ENCODE assay signal across 1 cellular context in the genomic region with DNA sequence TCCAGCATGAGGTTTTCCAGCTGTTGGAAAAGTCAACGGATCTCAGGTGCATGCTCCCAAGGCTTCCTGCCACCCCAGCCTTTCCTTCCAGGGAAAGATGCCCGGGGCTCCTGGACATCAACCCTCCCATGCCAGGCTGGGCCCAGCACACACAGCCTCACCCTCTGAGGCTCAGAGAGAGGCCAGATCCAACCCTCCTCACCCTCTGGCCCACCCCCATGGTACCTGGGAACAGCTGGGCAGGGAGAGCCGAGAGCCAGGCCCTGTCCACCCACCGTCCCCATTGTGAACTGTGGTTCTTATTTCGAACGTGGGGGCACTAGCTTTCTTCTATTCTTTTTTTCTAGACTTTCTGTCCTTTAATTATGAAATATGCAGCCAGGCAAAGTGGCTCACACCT.
TF ChIP-seq lines count a peak whose summit lies in the region.

No MANE protein-coding gene starts in this region.

TF ChIP-seq in H1, 55 proteins besides CTCF, POLR2A, EP300 and RAD21:
- TF ChIP-seq BCL11A (IDR thresholded peaks at IDR 0.05; ENCODE audit: low read depth in 2 of 2, low read length in 2 of 2) (no peak), JUND (IDR thresholded peaks at IDR 0.05; ENCODE audit: low read length) (no peak), HDAC2 (IDR thresholded peaks at IDR 0.05; ENCODE audit: borderline replicate concordance in 1 of 2, low read depth in 2 of 2, low read length in 2 of 2) (no peak)
